ENCODE assay signal across 36 cellular contexts in genomic region chr4:185467991-185468390, GRCh38. TPM values are rescaled to one million over a fixed set of nuclear protein-coding genes. Genes with fewer than 3 reads are reported as not detected.
"Had no signal": no experiment of that assay in that cellular context is flagged by ENCODE, and none has a peak within 500 bp of the region (broad histone marks: within the 10 kb centered on the region; RNA-seq: fewer than 3 reads in every experiment).

No MANE protein-coding gene starts in this region.

- H3K9me3 ChIP-seq: MG63 had no signal

- DNase-seq: Kasumi-1, MG63, MM.1S, MV-4-11, NCI-H1048, NCI-H1092, NCI-H1092 treated with DMSO at 0.1 percent for 48 hours, NCI-H1105, NCI-H1105 treated with DMSO at 0.1 percent for 48 hours, NCI-H1417, NCI-H1417 treated with DMSO at 0.1 percent for 48 hours, NCI-H1436, NCI-H1436 treated with DMSO at 0.1 percent for 48 hours, NCI-H146, NCI-H1694, NCI-H1694 treated with DMSO at 0.1 percent for 48 hours, NCI-H187, NCI-H187 treated with DMSO at 0.1 percent for 48 hours, NCI-H1930, NCI-H2029, NCI-H2029 treated with DMSO at 0.1 percent for 48 hours, NCI-H2081, NCI-H2081 treated with DMSO at 0.1 percent for 48 hours, NCI-H2107, NCI-H2171, NCI-H2171 treated with DMSO at 0.1 percent for 48 hours, NCI-H2227 treated with DMSO at 0.1 percent for 48 hours, NCI-H226, NCI-H345, NCI-H446, NCI-H446 treated with DMSO at 0.1 percent for 48 hours, NCI-H510A, NCI-H510A treated with DMSO at 0.1 percent for 48 hours, NCI-H524, NCI-H524 treated with DMSO at 0.1 percent for 48 hours had no signal

- H3K4me3 ChIP-seq: MG63 had no signal

- H3K36me3 ChIP-seq: MG63 had no signal

RNA-seq across cellular contexts. Expression of gene CCDC110, which starts 3.5 kb away (rescaled TPM):
- total RNA-seq: MCF 10A had no signal
